ENCODE assay signal across 12 cellular contexts in the genomic region with DNA sequence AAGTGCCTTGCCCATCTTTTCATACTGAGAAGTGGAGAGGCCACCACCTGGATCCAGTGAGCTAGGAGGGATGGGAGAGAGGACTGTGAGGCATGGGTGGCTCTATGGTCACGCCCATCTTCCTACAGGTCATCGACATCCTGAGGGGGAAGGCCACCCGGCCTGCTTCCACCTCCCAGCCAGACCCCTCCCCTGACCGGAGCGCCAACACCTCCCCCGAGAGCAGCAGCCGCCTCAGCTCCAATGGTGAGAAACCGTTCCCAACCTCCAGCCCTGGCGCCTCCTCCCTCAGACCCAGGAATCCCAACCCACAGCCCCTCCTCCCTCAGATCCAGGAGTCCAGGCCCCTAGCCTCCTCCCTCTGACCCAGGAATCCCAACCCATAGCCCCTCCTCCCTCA. TPM values are rescaled to one million over a fixed set of nuclear protein-coding genes. Genes with fewer than 3 reads are reported as not detected.
DNase-seq lines count a peak whose midpoint lies in the region; ATAC-seq, FAIRE-seq and TF ChIP-seq lines count a peak whose summit lies in the region.
"Had no signal": no experiment of that assay in that cellular context is flagged by ENCODE, and none has a peak within 500 bp of the region (broad histone marks: within the 10 kb centered on the region; RNA-seq: fewer than 3 reads in every experiment).

No MANE protein-coding gene starts in this region.

- BruUV-seq in HCT116 (replicated peaks; lab: Mats Ljungman, UMichigan), result no TSS peak

- H3K79me2 ChIP-seq in HCT116 (ENCODE audit: insufficient read depth, low read length), result peaks cover 9% of the 10 kb centered on the region; the same call in 1 of the 2 replicates

- H3K9me3 ChIP-seq in HCT116 (ENCODE audit: control insufficient read depth in 1 of 2, insufficient read depth in 1 of 2, low read depth in 1 of 2, low read length in 2 of 2) (no peaks in the 10 kb centered on the region), ascending aorta (no peaks in the 10 kb centered on the region), iPS-18c (ENCODE audit: control insufficient read depth, insufficient read depth, low read length) (peaks cover 2% of the 10 kb centered on the region), skeletal muscle satellite cell (replicated peaks; ENCODE audit: low read length) (no peaks in the 10 kb centered on the region), small intestine (ENCODE audit: control insufficient read depth, low read depth) (no peaks in the 10 kb centered on the region)

- H3K27ac ChIP-seq in HCT116 (ENCODE audit: low read depth, low read length) (peak overlapping the region; percentile 18; the same call in 1 of the 2 replicates), ascending aorta (peak overlapping the region; percentile 84 to 91), small intestine (ENCODE audit: low read depth in 1 of 2, low read length in 1 of 2) (peak overlapping the region in 1 of 2 donors; percentile 80)
- H3K27ac ChIP-seq: GM23248 had no signal

- no peak for FAIRE-seq in small intestine (lab: Jason Lieb, UNC)

- no peaks in the 10 kb centered on the region for H3K27me3 ChIP-seq in HCT116 (ENCODE audit: insufficient read depth, low read length)
- H3K27me3 ChIP-seq in ascending aorta, result no peaks in the 10 kb centered on the region
- H3K27me3 ChIP-seq in skeletal muscle satellite cell (ENCODE audit: control insufficient read depth, insufficient read depth, low read length), result no peaks in the 10 kb centered on the region
- H3K27me3 ChIP-seq in small intestine (ENCODE audit: control insufficient read depth in 2 of 2, insufficient read depth in 2 of 2, low read length in 2 of 2), result no peaks in the 10 kb centered on the region

- 73 to 87% (median 86%) methylated on average over 9 of the region's 9 CpGs for WGBS in small intestine, 3 donors

- H3K36me3 ChIP-seq in HCT116 (ENCODE audit: control insufficient read depth in 1 of 2, insufficient read depth in 2 of 2, low read length in 2 of 2), result peaks cover 3 to 7% of the 10 kb centered on the region in 2 experiments; a peak in 2 of 4 replicates
- peaks cover 12 to 17% of the 10 kb centered on the region in 2 donors for H3K36me3 ChIP-seq in ascending aorta
- peaks cover 38% of the 10 kb centered on the region for H3K36me3 ChIP-seq in skeletal muscle satellite cell (ENCODE audit: insufficient read depth, low read length)
- H3K36me3 ChIP-seq in small intestine (ENCODE audit: control insufficient read depth in 2 of 2, insufficient read depth in 2 of 2, low read length in 2 of 2), result peaks cover 27 to 29% of the 10 kb centered on the region in 2 donors

- no peaks in the 10 kb centered on the region for H3K9me2 ChIP-seq in HCT116 (ENCODE audit: insufficient read depth)

- H4K20me1 ChIP-seq in HCT116 (ENCODE audit: insufficient read depth), result no peaks in the 10 kb centered on the region

- POLR2A ChIA-PET in HCT116 (lab: Charles Lee), result no interaction called here

- TF ChIP-seq POLR2A in HCT116 (IDR thresholded peaks at IDR 0.05; ENCODE audit: borderline replicate concordance, extremely low read depth, insufficient read depth, insufficient read length) (no peak), erythroblast (IDR thresholded peaks at IDR 0.05; ENCODE audit: low read length) (no peak)

- intact Hi-C loops in HCT116 (cut with micrococcal nuclease), result no loop called here
- intact Hi-C loops in ascending aorta (cut with DNase I), result loop anchor here (5.0 kb wide), 2 partner anchors 36 to 66 kb away; no protein-coding TSS in a partner anchor

- H3K4me3 ChIP-seq in HCT116 (replicated peaks in 1 of 2; ENCODE audit: low read depth in 1 of 2, low read length in 2 of 2) (no peak overlapping the region), ascending aorta (peak overlapping the region; percentile 59 to 60), iPS-18c (ENCODE audit: insufficient read depth, low read depth, low read length) (peak overlapping the region; percentile 69), skeletal muscle satellite cell (ENCODE audit: low read length) (peak overlapping the region; percentile 49), small intestine (ENCODE audit: low read depth in 1 of 2, low read length in 2 of 2) (no peak overlapping the region)
- H3K4me3 ChIP-seq: GM23248 had no signal

- H3K9ac ChIP-seq in HCT116 (ENCODE audit: low read length), result no peak overlapping the region
- H3K9ac ChIP-seq in skeletal muscle satellite cell (ENCODE audit: low read depth, low read length), result peak overlapping the region; percentile 9
- H3K9ac ChIP-seq: GM23248 had no signal

- no peak for ATAC-seq in HCT116
- no peak for ATAC-seq in HG02759 (IDR thresholded peaks at IDR 0.05; ENCODE audit: unreplicated experiment)

- no peak overlapping the region for H2AFZ ChIP-seq in HCT116 (ENCODE audit: low read depth, low read length, poor library complexity, severe bottlenecking)
- H2AFZ ChIP-seq: GM23248 had no signal

- no peak for TF ChIP-seq RAD21 in HCT116 (IDR thresholded peaks at IDR 0.05; ENCODE audit: low read depth)

- TF ChIP-seq CTCF in HCT116 (IDR thresholded peaks at IDR 0.05 in 2 of 3, conservative IDR thresholded peaks at IDR 0.05 in 1 of 3; ENCODE audit: borderline replicate concordance in 1 of 3, insufficient read depth in 1 of 3, low read depth in 2 of 3, low read length in 2 of 3) (no peak), ascending aorta (IDR thresholded peaks at IDR 0.05) (no peak)

- H3K4me2 ChIP-seq in HCT116 (ENCODE audit: low read length) (no peak overlapping the region), skeletal muscle satellite cell (ENCODE audit: low read length) (peak overlapping the region; percentile 72)

- H3K4me1 ChIP-seq in HCT116 (ENCODE audit: control insufficient read depth in 1 of 2, insufficient read depth in 2 of 2, low read length in 2 of 2) (peaks cover 15 to 32% of the 10 kb centered on the region in 2 experiments), ascending aorta (peaks cover 15 to 44% of the 10 kb centered on the region in 2 donors), skeletal muscle satellite cell (ENCODE audit: control insufficient read depth, insufficient read depth, low read length) (peaks cover 55% of the 10 kb centered on the region), small intestine (ENCODE audit: control insufficient read depth in 2 of 2, insufficient read depth in 1 of 2, low read depth in 1 of 2, low read length in 1 of 2) (peaks cover 6 to 24% of the 10 kb centered on the region in 2 donors)

- RAD21 ChIA-PET in HCT116 (lab: Charles Lee; ENCODE audit: low non-redundant PET in 1 of 2, low total read pairs in 2 of 2, uncharacterized antibody in 2 of 2, unreplicated experiment in 2 of 2), result interaction anchor here in 1 of 2 experiments (0.6 kb wide), 1 partner anchor 12 kb away, joined by 5 read pairs; no protein-coding TSS in a partner anchor

- CTCF ChIA-PET in HCT116 (lab: Charles Lee), result no interaction called here

- DNase-seq in HCT116 (ENCODE audit: low read depth, low spot score), result no peak
- no peak for DNase-seq in ascending aorta (ENCODE audit: low spot score in 2 of 2)
- no peak for DNase-seq in small intestine
- no peak for DNase-seq in erythroblast (lab: John Stamatoyannopoulos, UW)
- no peak for DNase-seq in middle frontal gyrus (ENCODE audit: extremely low spot score, low spot score)
- DNase-seq: GM23248; KBM-7; stimulated activated naive CD4-positive, alpha-beta T cell treated with Interleukin-2 at 50 U/mL for 16 hours had no signal

TF ChIP-seq in HCT116, 20 proteins besides CTCF, POLR2A, EP300 and RAD21 (continues in another document):
- TF ChIP-seq JUND (IDR thresholded peaks at IDR 0.05) (no peak), POLR2AphosphoS5 (IDR thresholded peaks at IDR 0.05; ENCODE audit: low read depth, low read length) (no peak), EZH2 (IDR thresholded peaks at IDR 0.05) (no peak), ZNF274 (IDR thresholded peaks at IDR 0.05; ENCODE audit: low read depth, low read length) (no peak), SP1 (IDR thresholded peaks at IDR 0.05; ENCODE audit: low read depth) (no peak), ELF1 (IDR thresholded peaks at IDR 0.05; ENCODE audit: borderline replicate concordance, low read depth) (no peak), EGR1 (IDR thresholded peaks at IDR 0.05; ENCODE audit: low read depth) (no peak)
- TF ChIP-seq, protein P1, sequence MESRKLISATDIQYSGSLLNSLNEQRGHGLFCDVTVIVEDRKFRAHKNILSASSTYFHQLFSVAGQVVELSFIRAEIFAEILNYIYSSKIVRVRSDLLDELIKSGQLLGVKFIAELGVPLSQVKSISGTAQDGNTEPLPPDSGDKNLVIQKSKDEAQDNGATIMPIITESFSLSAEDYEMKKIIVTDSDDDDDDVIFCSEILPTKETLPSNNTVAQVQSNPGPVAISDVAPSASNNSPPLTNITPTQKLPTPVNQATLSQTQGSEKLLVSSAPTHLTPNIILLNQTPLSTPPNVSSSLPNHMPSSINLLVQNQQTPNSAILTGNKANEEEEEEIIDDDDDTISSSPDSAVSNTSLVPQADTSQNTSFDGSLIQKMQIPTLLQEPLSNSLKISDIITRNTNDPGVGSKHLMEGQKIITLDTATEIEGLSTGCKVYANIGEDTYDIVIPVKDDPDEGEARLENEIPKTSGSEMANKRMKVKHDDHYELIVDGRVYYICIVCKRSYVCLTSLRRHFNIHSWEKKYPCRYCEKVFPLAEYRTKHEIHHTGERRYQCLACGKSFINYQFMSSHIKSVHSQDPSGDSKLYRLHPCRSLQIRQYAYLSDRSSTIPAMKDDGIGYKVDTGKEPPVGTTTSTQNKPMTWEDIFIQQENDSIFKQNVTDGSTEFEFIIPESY (IDR thresholded peaks at IDR 0.05; ENCODE audit: extremely low read depth, insufficient replicate concordance, low read length), result no peak
- TF ChIP-seq, protein P2, sequence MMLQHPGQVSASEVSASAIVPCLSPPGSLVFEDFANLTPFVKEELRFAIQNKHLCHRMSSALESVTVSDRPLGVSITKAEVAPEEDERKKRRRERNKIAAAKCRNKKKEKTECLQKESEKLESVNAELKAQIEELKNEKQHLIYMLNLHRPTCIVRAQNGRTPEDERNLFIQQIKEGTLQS (IDR thresholded peaks at IDR 0.05), result no peak

RNA-seq across cellular contexts. Expression of a gene that starts 10.1 kb away (rescaled TPM):
- total RNA-seq in HCT116 (2021; ENCODE audit: unreplicated experiment) (37.9 TPM), ascending aorta (66.2 TPM)
- polyA plus RNA-seq in HCT116 (2012), result 33.1 and 43.5 TPM in 2 replicates
- 5.7 and 5.8 TPM in 2 replicates for total RNA-seq in skeletal muscle satellite cell (2012; rRNA removed)
- polyA plus RNA-seq in small intestine, result 100 to 1,000 TPM in 2 of 3 donors, 10 to 100 TPM in 1; 48.6 to 136 (median 106) TPM

RNA-seq across cellular contexts. Expression of a gene that starts 19.1 kb away (rescaled TPM):
- total RNA-seq in HCT116 (2021; ENCODE audit: unreplicated experiment) (54.3 TPM), ascending aorta (not detected)
- polyA plus RNA-seq in HCT116 (2012), result 54.5 and 58.3 TPM in 2 replicates
- total RNA-seq in skeletal muscle satellite cell (2012; rRNA removed), result not detected in 2 replicates
- 100 to 1,000 TPM in 2 of 3 donors, 10 to 100 TPM in 1; 67.6 to 162 (median 117) TPM for polyA plus RNA-seq in small intestine
- total RNA-seq: GM23248, OCI-LY7 had no signal
- polyA plus RNA-seq: GM23248 had no signal

RNA-seq across cellular contexts. Expression of a gene that starts 50.3 kb away (rescaled TPM):
- total RNA-seq in HCT116 (2021; ENCODE audit: unreplicated experiment) (78.7 TPM), ascending aorta (832 TPM)
- 64.0 and 72.3 TPM in 2 replicates for polyA plus RNA-seq in HCT116 (2012)
- 0.25 and 7.6 TPM in 2 replicates for total RNA-seq in skeletal muscle satellite cell (2012; rRNA removed)
- 10 to 100 TPM in 1 of 3 donors, 1 to 10 TPM in 2; 2.9 to 32.6 (median 4.3) TPM for polyA plus RNA-seq in small intestine
- total RNA-seq: OCI-LY7 had no signal

RNA-seq across cellular contexts. Expression of a gene that starts 59.6 kb away (rescaled TPM):
- total RNA-seq in HCT116 (2021; ENCODE audit: unreplicated experiment), result not detected
- polyA plus RNA-seq in HCT116 (2012), result not detected in 2 replicates
- total RNA-seq in ascending aorta, result not detected
- total RNA-seq in skeletal muscle satellite cell (2012; rRNA removed), result not detected in 2 replicates
- polyA plus RNA-seq in small intestine, result not detected
- total RNA-seq: GM23248, OCI-LY7 had no signal
- polyA plus RNA-seq: GM23248 had no signal

Comparison
In these comparisons a context has a peak if more than half of its experiments do, and no peak if none do; other contexts are left out.
1. H3K4me3 ChIP-seq: peak in ascending aorta (2 of 2), iPS-18c (single experiment) and skeletal muscle satellite cell (single experiment); none in HCT116 (0 of 2) and small intestine (0 of 2).
2. RNA of a gene that starts 19.1 kb away (total RNA-seq): 54.3 TPM in HCT116 (single experiment); not detected in ascending aorta (single experiment); every median in the first group is over 10 times any median in the second.
3. RNA of a gene that starts 50.3 kb away (total RNA-seq): 832 TPM in ascending aorta (single experiment); 78.7 TPM in HCT116 (single experiment); every median in the first group is over 10 times any median in the second.